Comparison of ENCODE assay signal across 9 cellular contexts in the genomic region with DNA sequence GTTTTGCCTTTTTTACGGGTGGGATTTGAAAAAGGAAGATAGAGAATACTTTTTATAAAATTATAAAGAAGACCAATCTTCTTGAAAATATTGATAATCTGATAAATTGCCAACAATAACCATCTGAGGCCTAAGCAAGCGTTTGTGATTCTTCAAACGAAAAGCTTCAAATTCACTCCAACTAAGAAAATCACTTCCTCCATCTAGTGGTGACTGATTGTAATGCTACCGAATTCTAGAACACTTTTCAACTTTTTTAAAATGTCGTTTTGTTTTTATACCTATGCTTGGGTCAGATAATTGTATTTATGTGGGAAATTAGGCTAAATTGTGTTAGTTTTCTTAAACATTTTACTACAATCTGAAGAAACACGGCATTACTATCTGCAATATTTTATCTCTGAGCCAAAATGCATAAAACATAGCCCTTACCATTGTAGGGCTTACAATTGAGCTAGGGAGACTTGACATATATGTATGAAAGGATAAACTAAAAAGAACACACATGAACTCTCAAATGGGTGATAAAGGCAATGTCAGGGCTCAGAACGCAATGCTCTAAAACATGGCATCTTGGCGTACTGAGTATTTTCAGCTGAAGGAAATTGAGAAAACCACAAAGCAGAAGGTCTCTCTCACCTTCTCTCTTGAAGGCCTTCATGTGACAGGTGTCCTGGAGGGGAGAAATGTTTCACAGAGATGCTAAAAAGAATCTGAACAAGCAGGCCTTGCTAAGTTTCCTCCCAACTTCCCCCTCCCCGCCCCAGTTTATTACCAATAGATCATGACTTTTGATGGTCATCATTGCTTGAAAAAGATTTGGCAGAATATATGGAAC. TPM values are rescaled to one million over a fixed set of nuclear protein-coding genes. Genes with fewer than 3 reads are reported as not detected.
A peak's percentile ranks its signal among the peaks of the same experiment; 100 is the strongest.
DNase-seq lines count a peak whose midpoint lies in the region; ATAC-seq and TF ChIP-seq lines count a peak whose summit lies in the region.
"Had no signal": no experiment of that assay in that cellular context is flagged by ENCODE, and none has a peak within 500 bp of the region (broad histone marks: within the 10 kb centered on the region; RNA-seq: fewer than 3 reads in every experiment).

No MANE protein-coding gene starts in this region.

- WGBS in right cardiac atrium: 37% methylated on average over 9 of the region's 9 CpGs

- H3K27me3 ChIP-seq in cardiac muscle cell: no peaks in the 10 kb centered on the region
- H3K27me3 ChIP-seq in right cardiac atrium (ENCODE audit: control insufficient read depth, insufficient read depth): no peaks in the 10 kb centered on the region
- no peaks in the 10 kb centered on the region for H3K27me3 ChIP-seq in HCT116 (ENCODE audit: insufficient read depth, low read length)
- no peaks in the 10 kb centered on the region for H3K27me3 ChIP-seq in tibial artery

- POLR2A ChIA-PET in HCT116 (lab: Charles Lee): no interaction called here

- H3K4me2 ChIP-seq in HCT116 (ENCODE audit: low read length): peak overlapping the region; percentile 2; the same call in 1 of the 2 replicates

- CTCF ChIA-PET in HCT116 (lab: Charles Lee): interaction anchor here (0.8 to 1.3 kb wide), 10 partner anchors 10 to 252 kb away, joined by 3 to 5 read pairs (median 4); no protein-coding TSS in a partner anchor

- no peak overlapping the region for H3K9ac ChIP-seq in HCT116 (ENCODE audit: low read length)

- H3K4me3 ChIP-seq in cardiac muscle cell (no peak overlapping the region), right cardiac atrium (ENCODE audit: low read length) (no peak overlapping the region), HCT116 (replicated peaks in 1 of 2; ENCODE audit: low read depth in 1 of 2, low read length in 2 of 2) (no peak overlapping the region), tibial artery (no peak overlapping the region)

- no peak for ATAC-seq in right cardiac atrium
- ATAC-seq in HCT116: no peak

- H3K4me1 ChIP-seq in cardiac muscle cell (ENCODE audit: low read depth) (no peaks in the 10 kb centered on the region), right cardiac atrium (ENCODE audit: control insufficient read depth, insufficient read depth, low read length) (no peaks in the 10 kb centered on the region), HCT116 (ENCODE audit: control insufficient read depth in 1 of 2, insufficient read depth in 2 of 2, low read length in 2 of 2) (no peaks in the 10 kb centered on the region), tibial artery (no peaks in the 10 kb centered on the region)

- TF ChIP-seq POLR2A in HCT116 (IDR thresholded peaks at IDR 0.05; ENCODE audit: borderline replicate concordance, extremely low read depth, insufficient read depth, insufficient read length): no peak

- H4K20me1 ChIP-seq in HCT116 (ENCODE audit: insufficient read depth): no peaks in the 10 kb centered on the region

- H3K36me3 ChIP-seq in cardiac muscle cell (no peaks in the 10 kb centered on the region), HCT116 (ENCODE audit: control insufficient read depth in 1 of 2, insufficient read depth in 2 of 2, low read length in 2 of 2) (no peaks in the 10 kb centered on the region), tibial artery (no peaks in the 10 kb centered on the region)

- intact Hi-C loops in right cardiac atrium (cut with DNase I) (loop anchor here in 1 of 4 donors (10.0 kb wide), 1 partner anchor 147 kb away; no protein-coding TSS in a partner anchor), HCT116 (cut with micrococcal nuclease) (no loop called here), tibial artery (cut with DNase I; ENCODE audit: low total_unique reads) (no loop called here)

- no peaks in the 10 kb centered on the region for H3K9me3 ChIP-seq in cardiac muscle cell (ENCODE audit: low read depth)
- no peaks in the 10 kb centered on the region for H3K9me3 ChIP-seq in right cardiac atrium (ENCODE audit: control insufficient read depth, low read length)
- H3K9me3 ChIP-seq in HCT116 (ENCODE audit: control insufficient read depth in 1 of 2, insufficient read depth in 1 of 2, low read depth in 1 of 2, low read length in 2 of 2): no peaks in the 10 kb centered on the region
- no peaks in the 10 kb centered on the region for H3K9me3 ChIP-seq in tibial artery

- peak; percentile 58 to 62 for DNase-seq in cardiac muscle cell (ENCODE audit: low read depth in 1 of 2, low spot score in 1 of 2)
- DNase-seq in right cardiac atrium: no peak
- peak; percentile 54 for DNase-seq in HCT116 (ENCODE audit: low read depth, low spot score)
- DNase-seq in NCI-H1694 (lab: John Stamatoyannopoulos, UW): peak; percentile 75
- DNase-seq in hepatic stellate cell (ENCODE audit: low spot score): peak; percentile 4
- no peak for DNase-seq in tibial artery
- DNase-seq in islet precursor cell: no peak

- H2AFZ ChIP-seq in HCT116 (ENCODE audit: low read depth, low read length, poor library complexity, severe bottlenecking): peak overlapping the region; percentile 78

- RAD21 ChIA-PET in HCT116 (lab: Charles Lee; ENCODE audit: low non-redundant PET in 1 of 2, low total read pairs in 2 of 2, uncharacterized antibody in 2 of 2, unreplicated experiment in 2 of 2): no interaction called here

- TF ChIP-seq RAD21 in HCT116 (IDR thresholded peaks at IDR 0.05; ENCODE audit: low read depth): peak; percentile 47

- H3K27ac ChIP-seq in cardiac muscle cell (no peak overlapping the region), right cardiac atrium (ENCODE audit: low read length) (no peak overlapping the region), HCT116 (ENCODE audit: low read depth, low read length) (no peak overlapping the region), VCaP (no peak overlapping the region), tibial artery (no peak overlapping the region)
- H3K27ac ChIP-seq: epithelial cell of prostate had no signal

- no peaks in the 10 kb centered on the region for H3K79me2 ChIP-seq in HCT116 (ENCODE audit: insufficient read depth, low read length)

- BruUV-seq in HCT116 (replicated peaks; lab: Mats Ljungman, UMichigan): no TSS peak

- no peaks in the 10 kb centered on the region for H3K9me2 ChIP-seq in HCT116 (ENCODE audit: insufficient read depth)

- TF ChIP-seq CTCF in cardiac muscle cell (IDR thresholded peaks at IDR 0.05; ENCODE audit: low read depth, low read length) (peak; percentile 73), HCT116 (IDR thresholded peaks at IDR 0.05 in 2 of 3, conservative IDR thresholded peaks at IDR 0.05 in 1 of 3; ENCODE audit: borderline replicate concordance in 1 of 3, insufficient read depth in 1 of 3, low read depth in 2 of 3, low read length in 2 of 3) (peak; percentile 27 to 69 (median 63); a peak in 5 of 6 replicates), VCaP (conservative IDR thresholded peaks at IDR 0.05) (peak; percentile 80), tibial artery (IDR thresholded peaks at IDR 0.05) (peak; percentile 52 to 71)

TF ChIP-seq in HCT116, 20 proteins besides CTCF, POLR2A, EP300 and RAD21:
- TF ChIP-seq JUND (IDR thresholded peaks at IDR 0.05) (no peak), FOSL1 (IDR thresholded peaks at IDR 0.05; ENCODE audit: low read depth) (no peak), YY1 (IDR thresholded peaks at IDR 0.05; ENCODE audit: extremely low read depth, insufficient replicate concordance, low read depth, low read length) (no peak), EGR1 (IDR thresholded peaks at IDR 0.05; ENCODE audit: low read depth) (no peak), ZFX (IDR thresholded peaks at IDR 0.05) (no peak)
- TF ChIP-seq, protein P1, sequence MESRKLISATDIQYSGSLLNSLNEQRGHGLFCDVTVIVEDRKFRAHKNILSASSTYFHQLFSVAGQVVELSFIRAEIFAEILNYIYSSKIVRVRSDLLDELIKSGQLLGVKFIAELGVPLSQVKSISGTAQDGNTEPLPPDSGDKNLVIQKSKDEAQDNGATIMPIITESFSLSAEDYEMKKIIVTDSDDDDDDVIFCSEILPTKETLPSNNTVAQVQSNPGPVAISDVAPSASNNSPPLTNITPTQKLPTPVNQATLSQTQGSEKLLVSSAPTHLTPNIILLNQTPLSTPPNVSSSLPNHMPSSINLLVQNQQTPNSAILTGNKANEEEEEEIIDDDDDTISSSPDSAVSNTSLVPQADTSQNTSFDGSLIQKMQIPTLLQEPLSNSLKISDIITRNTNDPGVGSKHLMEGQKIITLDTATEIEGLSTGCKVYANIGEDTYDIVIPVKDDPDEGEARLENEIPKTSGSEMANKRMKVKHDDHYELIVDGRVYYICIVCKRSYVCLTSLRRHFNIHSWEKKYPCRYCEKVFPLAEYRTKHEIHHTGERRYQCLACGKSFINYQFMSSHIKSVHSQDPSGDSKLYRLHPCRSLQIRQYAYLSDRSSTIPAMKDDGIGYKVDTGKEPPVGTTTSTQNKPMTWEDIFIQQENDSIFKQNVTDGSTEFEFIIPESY (IDR thresholded peaks at IDR 0.05; ENCODE audit: extremely low read depth, insufficient replicate concordance, low read length): no peak

RNA-seq across cellular contexts. Expression of a gene that starts 36.8 kb away (rescaled TPM):
- total RNA-seq in cardiac muscle cell (7.4 and 17.9 TPM in 2 replicates), right cardiac atrium (10 to 100 TPM in 3 of 4 donors, 1 to 10 TPM in 1; 9.1 to 12.2 (median 11.5) TPM), HCT116 (2021; ENCODE audit: unreplicated experiment) (47.0 TPM)
- polyA plus RNA-seq in cardiac muscle cell (10.4 and 33.0 TPM in 2 replicates), right cardiac atrium (3.3 TPM)
- 10.1 and 13.1 TPM in 2 replicates for polyA plus RNA-seq in HCT116 (2012)

Comparison
In these comparisons a context has a peak if more than half of its experiments do, and no peak if none do; other contexts are left out.
1. DNase-seq: peak in cardiac muscle cell (2 of 2), HCT116 (single experiment), NCI-H1694 (single experiment) and hepatic stellate cell (single experiment); none in right cardiac atrium (0 of 3), tibial artery (0 of 2) and islet precursor cell (single experiment).
2. Peak in every context shown above with its lines, with median percentiles within 50 percentile points of each other: CTCF ChIP-seq.